1 cellular context compared by ENCODE assay signal in the genomic region with DNA sequence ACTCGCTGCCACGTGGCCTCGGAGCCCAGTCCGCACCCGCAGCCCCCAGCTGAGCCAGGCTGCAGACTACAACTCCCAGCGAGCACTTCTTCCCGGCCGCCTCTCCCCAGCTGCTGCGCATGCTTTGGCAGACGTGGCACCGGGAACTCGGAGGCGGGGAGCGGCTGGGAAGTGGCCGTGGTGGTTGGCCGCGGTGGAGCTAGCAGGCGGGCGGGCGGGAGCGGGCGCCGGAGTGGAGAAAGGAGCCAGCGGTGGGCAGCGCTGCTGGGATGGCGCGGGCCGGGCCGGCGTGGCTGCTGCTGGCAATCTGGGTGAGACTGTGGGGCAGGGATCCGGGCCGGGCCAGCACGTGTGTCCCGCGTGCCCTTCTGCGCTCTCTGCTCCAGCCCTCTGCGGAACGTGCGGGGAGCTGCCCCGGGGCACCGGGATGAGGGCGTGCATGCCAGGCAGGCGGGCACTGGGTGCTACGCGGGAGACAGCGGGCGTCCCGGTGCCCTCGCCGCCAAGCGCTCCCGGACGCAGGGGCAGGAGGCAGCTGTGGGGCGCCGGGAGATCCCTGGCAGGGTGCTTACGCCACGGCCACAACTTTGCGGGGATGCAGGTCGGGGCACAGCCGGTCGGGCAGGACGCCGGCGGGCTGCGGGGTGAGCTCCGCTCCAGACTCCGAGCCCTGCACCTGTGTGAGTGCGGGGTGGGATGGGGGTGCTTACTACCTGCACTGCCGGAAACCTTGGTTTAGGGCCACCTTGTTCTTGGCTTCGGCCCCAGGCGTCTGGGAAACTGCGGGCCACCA.
TF ChIP-seq lines count a peak whose summit lies in the region.

A gene (plus strand): TSS at position 130 of the 793 bp plus-strand sequence. CDS start 140 bp downstream, at position 270.

TF ChIP-seq in HepG2, 621 proteins besides CTCF, POLR2A, EP300 and RAD21 (continued from another document and continues in another):
- TF ChIP-seq, protein P1, sequence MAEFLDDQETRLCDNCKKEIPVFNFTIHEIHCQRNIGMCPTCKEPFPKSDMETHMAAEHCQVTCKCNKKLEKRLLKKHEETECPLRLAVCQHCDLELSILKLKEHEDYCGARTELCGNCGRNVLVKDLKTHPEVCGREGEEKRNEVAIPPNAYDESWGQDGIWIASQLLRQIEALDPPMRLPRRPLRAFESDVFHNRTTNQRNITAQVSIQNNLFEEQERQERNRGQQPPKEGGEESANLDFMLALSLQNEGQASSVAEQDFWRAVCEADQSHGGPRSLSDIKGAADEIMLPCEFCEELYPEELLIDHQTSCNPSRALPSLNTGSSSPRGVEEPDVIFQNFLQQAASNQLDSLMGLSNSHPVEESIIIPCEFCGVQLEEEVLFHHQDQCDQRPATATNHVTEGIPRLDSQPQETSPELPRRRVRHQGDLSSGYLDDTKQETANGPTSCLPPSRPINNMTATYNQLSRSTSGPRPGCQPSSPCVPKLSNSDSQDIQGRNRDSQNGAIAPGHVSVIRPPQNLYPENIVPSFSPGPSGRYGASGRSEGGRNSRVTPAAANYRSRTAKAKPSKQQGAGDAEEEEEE (CRISPR knock-in tag; IDR thresholded peaks at IDR 0.05; ENCODE audit: borderline replicate concordance), result no peak
- no peak for TF ChIP-seq ZNF572 (CRISPR knock-in tag; IDR thresholded peaks at IDR 0.05)
- 0 out of 2 replicates have a peak, but pooled peaks have one; percentile 55 for TF ChIP-seq ZNF775 (CRISPR knock-in tag; IDR thresholded peaks at IDR 0.05; ENCODE audit: borderline replicate concordance)
- peak; percentile 56 for TF ChIP-seq PHF5A (CRISPR knock-in tag; IDR thresholded peaks at IDR 0.05; ENCODE audit: low read depth, unreplicated experiment)
- TF ChIP-seq ZNF674 (CRISPR knock-in tag; IDR thresholded peaks at IDR 0.05; ENCODE audit: low read depth), result no peak
- no peak for TF ChIP-seq ZNF10 (CRISPR knock-in tag; IDR thresholded peaks at IDR 0.05; ENCODE audit: borderline replicate concordance, low read depth)
- TF ChIP-seq ZFP62 (CRISPR knock-in tag; IDR thresholded peaks at IDR 0.05), result no peak
- TF ChIP-seq, protein P2, sequence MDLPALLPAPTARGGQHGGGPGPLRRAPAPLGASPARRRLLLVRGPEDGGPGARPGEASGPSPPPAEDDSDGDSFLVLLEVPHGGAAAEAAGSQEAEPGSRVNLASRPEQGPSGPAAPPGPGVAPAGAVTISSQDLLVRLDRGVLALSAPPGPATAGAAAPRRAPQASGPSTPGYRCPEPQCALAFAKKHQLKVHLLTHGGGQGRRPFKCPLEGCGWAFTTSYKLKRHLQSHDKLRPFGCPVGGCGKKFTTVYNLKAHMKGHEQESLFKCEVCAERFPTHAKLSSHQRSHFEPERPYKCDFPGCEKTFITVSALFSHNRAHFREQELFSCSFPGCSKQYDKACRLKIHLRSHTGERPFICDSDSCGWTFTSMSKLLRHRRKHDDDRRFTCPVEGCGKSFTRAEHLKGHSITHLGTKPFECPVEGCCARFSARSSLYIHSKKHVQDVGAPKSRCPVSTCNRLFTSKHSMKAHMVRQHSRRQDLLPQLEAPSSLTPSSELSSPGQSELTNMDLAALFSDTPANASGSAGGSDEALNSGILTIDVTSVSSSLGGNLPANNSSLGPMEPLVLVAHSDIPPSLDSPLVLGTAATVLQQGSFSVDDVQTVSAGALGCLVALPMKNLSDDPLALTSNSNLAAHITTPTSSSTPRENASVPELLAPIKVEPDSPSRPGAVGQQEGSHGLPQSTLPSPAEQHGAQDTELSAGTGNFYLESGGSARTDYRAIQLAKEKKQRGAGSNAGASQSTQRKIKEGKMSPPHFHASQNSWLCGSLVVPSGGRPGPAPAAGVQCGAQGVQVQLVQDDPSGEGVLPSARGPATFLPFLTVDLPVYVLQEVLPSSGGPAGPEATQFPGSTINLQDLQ (CRISPR knock-in tag; IDR thresholded peaks at IDR 0.05), result no peak
- peak; percentile 74; the same call in 1 of the 2 replicates for TF ChIP-seq RELA (CRISPR knock-in tag; IDR thresholded peaks at IDR 0.05)
- TF ChIP-seq ZNF839 (CRISPR knock-in tag; IDR thresholded peaks at IDR 0.05; ENCODE audit: borderline replicate concordance), result no peak
- no peak for TF ChIP-seq RBAK (CRISPR knock-in tag; IDR thresholded peaks at IDR 0.05)
- no peak for TF ChIP-seq ZNF7 (CRISPR knock-in tag; IDR thresholded peaks at IDR 0.05)
- TF ChIP-seq SP5 (CRISPR knock-in tag; IDR thresholded peaks at IDR 0.05; ENCODE audit: borderline replicate concordance, low read depth), result peak; percentile 52; the same call in 1 of the 2 replicates
- no peak for TF ChIP-seq RFX3 (CRISPR knock-in tag; IDR thresholded peaks at IDR 0.05)
- peak; percentile 77 for TF ChIP-seq KMT2A (CRISPR knock-in tag; IDR thresholded peaks at IDR 0.05)
- peak; percentile 90 for TF ChIP-seq CBX1 (IDR thresholded peaks at IDR 0.05; ENCODE audit: low read depth)
- TF ChIP-seq, protein P3, sequence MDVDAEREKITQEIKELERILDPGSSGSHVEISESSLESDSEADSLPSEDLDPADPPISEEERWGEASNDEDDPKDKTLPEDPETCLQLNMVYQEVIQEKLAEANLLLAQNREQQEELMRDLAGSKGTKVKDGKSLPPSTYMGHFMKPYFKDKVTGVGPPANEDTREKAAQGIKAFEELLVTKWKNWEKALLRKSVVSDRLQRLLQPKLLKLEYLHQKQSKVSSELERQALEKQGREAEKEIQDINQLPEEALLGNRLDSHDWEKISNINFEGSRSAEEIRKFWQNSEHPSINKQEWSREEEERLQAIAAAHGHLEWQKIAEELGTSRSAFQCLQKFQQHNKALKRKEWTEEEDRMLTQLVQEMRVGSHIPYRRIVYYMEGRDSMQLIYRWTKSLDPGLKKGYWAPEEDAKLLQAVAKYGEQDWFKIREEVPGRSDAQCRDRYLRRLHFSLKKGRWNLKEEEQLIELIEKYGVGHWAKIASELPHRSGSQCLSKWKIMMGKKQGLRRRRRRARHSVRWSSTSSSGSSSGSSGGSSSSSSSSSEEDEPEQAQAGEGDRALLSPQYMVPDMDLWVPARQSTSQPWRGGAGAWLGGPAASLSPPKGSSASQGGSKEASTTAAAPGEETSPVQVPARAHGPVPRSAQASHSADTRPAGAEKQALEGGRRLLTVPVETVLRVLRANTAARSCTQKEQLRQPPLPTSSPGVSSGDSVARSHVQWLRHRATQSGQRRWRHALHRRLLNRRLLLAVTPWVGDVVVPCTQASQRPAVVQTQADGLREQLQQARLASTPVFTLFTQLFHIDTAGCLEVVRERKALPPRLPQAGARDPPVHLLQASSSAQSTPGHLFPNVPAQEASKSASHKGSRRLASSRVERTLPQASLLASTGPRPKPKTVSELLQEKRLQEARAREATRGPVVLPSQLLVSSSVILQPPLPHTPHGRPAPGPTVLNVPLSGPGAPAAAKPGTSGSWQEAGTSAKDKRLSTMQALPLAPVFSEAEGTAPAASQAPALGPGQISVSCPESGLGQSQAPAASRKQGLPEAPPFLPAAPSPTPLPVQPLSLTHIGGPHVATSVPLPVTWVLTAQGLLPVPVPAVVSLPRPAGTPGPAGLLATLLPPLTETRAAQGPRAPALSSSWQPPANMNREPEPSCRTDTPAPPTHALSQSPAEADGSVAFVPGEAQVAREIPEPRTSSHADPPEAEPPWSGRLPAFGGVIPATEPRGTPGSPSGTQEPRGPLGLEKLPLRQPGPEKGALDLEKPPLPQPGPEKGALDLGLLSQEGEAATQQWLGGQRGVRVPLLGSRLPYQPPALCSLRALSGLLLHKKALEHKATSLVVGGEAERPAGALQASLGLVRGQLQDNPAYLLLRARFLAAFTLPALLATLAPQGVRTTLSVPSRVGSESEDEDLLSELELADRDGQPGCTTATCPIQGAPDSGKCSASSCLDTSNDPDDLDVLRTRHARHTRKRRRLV (CRISPR knock-in tag; IDR thresholded peaks at IDR 0.05), result no peak
- no peak for TF ChIP-seq PTBP1 (IDR thresholded peaks at IDR 0.05; ENCODE audit: low read depth, low read length, poor library complexity, severe bottlenecking)
- peak; percentile 37 for TF ChIP-seq SRSF1 (optimal IDR thresholded peaks at IDR 0.05; ENCODE audit: low read depth, low read length)
- TF ChIP-seq ATM (IDR thresholded peaks at IDR 0.05; ENCODE audit: borderline replicate concordance), result no peak
- peak; percentile 41; the same call in 1 of the 2 replicates for TF ChIP-seq TARDBP (CRISPR knock-in tag; IDR thresholded peaks at IDR 0.05)
- TF ChIP-seq CAMTA2 (CRISPR knock-in tag; IDR thresholded peaks at IDR 0.05; ENCODE audit: borderline replicate concordance), result peak; percentile 23; the same call in 1 of the 2 replicates
- 0 out of 2 replicates have a peak, but pooled peaks have one; percentile 56 for TF ChIP-seq PAWR (CRISPR knock-in tag; IDR thresholded peaks at IDR 0.05; ENCODE audit: borderline replicate concordance)
- TF ChIP-seq, protein P4, sequence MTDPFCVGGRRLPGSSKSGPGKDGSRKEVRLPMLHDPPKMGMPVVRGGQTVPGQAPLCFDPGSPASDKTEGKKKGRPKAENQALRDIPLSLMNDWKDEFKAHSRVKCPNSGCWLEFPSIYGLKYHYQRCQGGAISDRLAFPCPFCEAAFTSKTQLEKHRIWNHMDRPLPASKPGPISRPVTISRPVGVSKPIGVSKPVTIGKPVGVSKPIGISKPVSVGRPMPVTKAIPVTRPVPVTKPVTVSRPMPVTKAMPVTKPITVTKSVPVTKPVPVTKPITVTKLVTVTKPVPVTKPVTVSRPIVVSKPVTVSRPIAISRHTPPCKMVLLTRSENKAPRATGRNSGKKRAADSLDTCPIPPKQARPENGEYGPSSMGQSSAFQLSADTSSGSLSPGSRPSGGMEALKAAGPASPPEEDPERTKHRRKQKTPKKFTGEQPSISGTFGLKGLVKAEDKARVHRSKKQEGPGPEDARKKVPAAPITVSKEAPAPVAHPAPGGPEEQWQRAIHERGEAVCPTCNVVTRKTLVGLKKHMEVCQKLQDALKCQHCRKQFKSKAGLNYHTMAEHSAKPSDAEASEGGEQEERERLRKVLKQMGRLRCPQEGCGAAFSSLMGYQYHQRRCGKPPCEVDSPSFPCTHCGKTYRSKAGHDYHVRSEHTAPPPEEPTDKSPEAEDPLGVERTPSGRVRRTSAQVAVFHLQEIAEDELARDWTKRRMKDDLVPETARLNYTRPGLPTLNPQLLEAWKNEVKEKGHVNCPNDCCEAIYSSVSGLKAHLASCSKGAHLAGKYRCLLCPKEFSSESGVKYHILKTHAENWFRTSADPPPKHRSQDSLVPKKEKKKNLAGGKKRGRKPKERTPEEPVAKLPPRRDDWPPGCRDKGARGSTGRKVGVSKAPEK (CRISPR knock-in tag; IDR thresholded peaks at IDR 0.05; ENCODE audit: borderline replicate concordance), result no peak
- TF ChIP-seq ZNF766 (CRISPR knock-in tag; IDR thresholded peaks at IDR 0.05; ENCODE audit: borderline replicate concordance), result no peak; the same call in 1 of the 2 replicates
- TF ChIP-seq SMC3 (IDR thresholded peaks at IDR 0.05; ENCODE audit: low read length), result no peak
- no peak for TF ChIP-seq NR2F1 (CRISPR knock-in tag; IDR thresholded peaks at IDR 0.05)
- no peak for TF ChIP-seq NFE2L1 (CRISPR knock-in tag; IDR thresholded peaks at IDR 0.05; ENCODE audit: borderline replicate concordance)
- TF ChIP-seq HOXA3 (CRISPR knock-in tag; IDR thresholded peaks at IDR 0.05), result peak; percentile 88
- TF ChIP-seq ZNF383 (CRISPR knock-in tag; IDR thresholded peaks at IDR 0.05; ENCODE audit: borderline replicate concordance), result peak; percentile 93; the same call in 1 of the 2 replicates
- peak; percentile 51; the same call in 1 of the 2 replicates for TF ChIP-seq MAFG (CRISPR knock-in tag; IDR thresholded peaks at IDR 0.05)
- no peak for TF ChIP-seq PAF1 (CRISPR knock-in tag; IDR thresholded peaks at IDR 0.05)
- peak; percentile 90 for TF ChIP-seq ZNF343 (CRISPR knock-in tag; IDR thresholded peaks at IDR 0.05)
- TF ChIP-seq ZNF143 (CRISPR knock-in tag; IDR thresholded peaks at IDR 0.05), result peak; percentile 98
- TF ChIP-seq MATR3 (CRISPR knock-in tag; IDR thresholded peaks at IDR 0.05), result no peak
- peak; percentile 76; the same call in 1 of the 2 replicates for TF ChIP-seq TGIF2 (CRISPR knock-in tag; IDR thresholded peaks at IDR 0.05)
- TF ChIP-seq ZKSCAN5 (CRISPR knock-in tag; IDR thresholded peaks at IDR 0.05), result no peak
- 0 out of 2 replicates have a peak, but pooled peaks have one; percentile 32 for TF ChIP-seq ISX (CRISPR knock-in tag; conservative IDR thresholded peaks at IDR 0.05)
- TF ChIP-seq, protein P5, sequence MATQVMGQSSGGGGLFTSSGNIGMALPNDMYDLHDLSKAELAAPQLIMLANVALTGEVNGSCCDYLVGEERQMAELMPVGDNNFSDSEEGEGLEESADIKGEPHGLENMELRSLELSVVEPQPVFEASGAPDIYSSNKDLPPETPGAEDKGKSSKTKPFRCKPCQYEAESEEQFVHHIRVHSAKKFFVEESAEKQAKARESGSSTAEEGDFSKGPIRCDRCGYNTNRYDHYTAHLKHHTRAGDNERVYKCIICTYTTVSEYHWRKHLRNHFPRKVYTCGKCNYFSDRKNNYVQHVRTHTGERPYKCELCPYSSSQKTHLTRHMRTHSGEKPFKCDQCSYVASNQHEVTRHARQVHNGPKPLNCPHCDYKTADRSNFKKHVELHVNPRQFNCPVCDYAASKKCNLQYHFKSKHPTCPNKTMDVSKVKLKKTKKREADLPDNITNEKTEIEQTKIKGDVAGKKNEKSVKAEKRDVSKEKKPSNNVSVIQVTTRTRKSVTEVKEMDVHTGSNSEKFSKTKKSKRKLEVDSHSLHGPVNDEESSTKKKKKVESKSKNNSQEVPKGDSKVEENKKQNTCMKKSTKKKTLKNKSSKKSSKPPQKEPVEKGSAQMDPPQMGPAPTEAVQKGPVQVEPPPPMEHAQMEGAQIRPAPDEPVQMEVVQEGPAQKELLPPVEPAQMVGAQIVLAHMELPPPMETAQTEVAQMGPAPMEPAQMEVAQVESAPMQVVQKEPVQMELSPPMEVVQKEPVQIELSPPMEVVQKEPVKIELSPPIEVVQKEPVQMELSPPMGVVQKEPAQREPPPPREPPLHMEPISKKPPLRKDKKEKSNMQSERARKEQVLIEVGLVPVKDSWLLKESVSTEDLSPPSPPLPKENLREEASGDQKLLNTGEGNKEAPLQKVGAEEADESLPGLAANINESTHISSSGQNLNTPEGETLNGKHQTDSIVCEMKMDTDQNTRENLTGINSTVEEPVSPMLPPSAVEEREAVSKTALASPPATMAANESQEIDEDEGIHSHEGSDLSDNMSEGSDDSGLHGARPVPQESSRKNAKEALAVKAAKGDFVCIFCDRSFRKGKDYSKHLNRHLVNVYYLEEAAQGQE (IDR thresholded peaks at IDR 0.05; ENCODE audit: borderline replicate concordance in 1 of 2, low read depth in 1 of 2, low read length in 2 of 2), result 0 out of 4 replicates have a peak, but pooled peaks of 1 of the 2 experiments have one; percentile 5
- no peak for TF ChIP-seq ZNF605 (CRISPR knock-in tag; IDR thresholded peaks at IDR 0.05)
- TF ChIP-seq, protein P6, sequence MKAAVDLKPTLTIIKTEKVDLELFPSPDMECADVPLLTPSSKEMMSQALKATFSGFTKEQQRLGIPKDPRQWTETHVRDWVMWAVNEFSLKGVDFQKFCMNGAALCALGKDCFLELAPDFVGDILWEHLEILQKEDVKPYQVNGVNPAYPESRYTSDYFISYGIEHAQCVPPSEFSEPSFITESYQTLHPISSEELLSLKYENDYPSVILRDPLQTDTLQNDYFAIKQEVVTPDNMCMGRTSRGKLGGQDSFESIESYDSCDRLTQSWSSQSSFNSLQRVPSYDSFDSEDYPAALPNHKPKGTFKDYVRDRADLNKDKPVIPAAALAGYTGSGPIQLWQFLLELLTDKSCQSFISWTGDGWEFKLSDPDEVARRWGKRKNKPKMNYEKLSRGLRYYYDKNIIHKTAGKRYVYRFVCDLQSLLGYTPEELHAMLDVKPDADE (CRISPR knock-in tag; IDR thresholded peaks at IDR 0.05), result no peak; the same call in 1 of the 2 replicates
